8 cellular contexts compared by ENCODE assay signal in genomic region chr17:39863918-39864746, GRCh38. TPM values are rescaled to one million over a fixed set of nuclear protein-coding genes. Genes with fewer than 3 reads are reported as not detected.
DNase-seq lines count a peak whose midpoint lies in the region; ATAC-seq and TF ChIP-seq lines count a peak whose summit lies in the region.

Gene IKZF3, minus strand, starts transcription at chr17:39864312. Its CDS starts 186 bp downstream, at chr17:39864126.

- no TSS peak for BruUV-seq in Calu3 (replicated peaks; lab: Mats Ljungman, UMichigan)

- peaks cover 4% of the 10 kb centered on the region for H3K9me3 Mint-ChIP-seq in Calu3 (ENCODE audit: low read depth, unreplicated experiment)
- peaks cover 7% of the 10 kb centered on the region for H3K9me3 Mint-ChIP-seq in dendritic cell treated with granulocyte-macrophage colony-stimulating factor and Interleukin-4, amounts not matched to agents 40 ng/mL and 50 ng/mL, for 4 days

- H3K4me3 ChIP-seq in mononuclear cell (ENCODE audit: low read length) = peak within 1 kb of the TSS; percentile 75

- TF ChIP-seq CTCF in Calu3 (IDR thresholded peaks at IDR 0.05; ENCODE audit: unreplicated experiment) = no peak

- H3K27ac Mint-ChIP-seq in Calu3 (ENCODE audit: unreplicated experiment) = peak within 1 kb of the TSS; percentile 31
- H3K27ac Mint-ChIP-seq in dendritic cell treated with granulocyte-macrophage colony-stimulating factor and Interleukin-4, amounts not matched to agents 40 ng/mL and 50 ng/mL, for 4 days = peak within 1 kb of the TSS; percentile 50

- intact Hi-C loops in Calu3 (cut with micrococcal nuclease; ENCODE audit: unreplicated experiment) = loop anchor here (1.0 kb wide), 11 partner anchors 36 to 551 kb away; partner anchors contain the start of gene MIEN1
- intact Hi-C loops in dendritic cell treated with granulocyte-macrophage colony-stimulating factor and Interleukin-4, amounts not matched to agents 40 ng/mL and 50 ng/mL, for 4 days (cut with micrococcal nuclease) = no loop called here

- H3K9me3 ChIP-seq in mononuclear cell (ENCODE audit: low read depth, low read length) = no peaks in the 10 kb centered on the region

- DNase-seq in Calu3 (peak; percentile 100), NAMALWA (ENCODE audit: low spot score) (peak; percentile 76), superior temporal gyrus (ENCODE audit: extremely low spot score) (no peak)
- peak; percentile 71 to 74 for DNase-seq in activated CD4-positive, alpha-beta T cell treated with anti-CD3 and anti-CD28 coated beads for 24 hours (ENCODE audit: low read depth in 2 of 2)
- DNase-seq in stimulated activated CD8-positive, alpha-beta memory T cell treated with anti-CD3 and anti-CD28 coated beads, Interleukin-7, amount 100 ng/mL, for 4 hours (ENCODE audit: low read depth in 2 of 2) = peak; percentile 57 to 78

- H3K27me3 ChIP-seq in mononuclear cell (ENCODE audit: insufficient read depth, low read length) = peaks cover 53% of the 10 kb centered on the region

- H3K4me1 ChIP-seq in mononuclear cell (ENCODE audit: insufficient read depth, low read length) = peaks cover 50% of the 10 kb centered on the region

- H3K4me1 Mint-ChIP-seq in Calu3 (ENCODE audit: low read depth, unreplicated experiment) = peaks cover 38% of the 10 kb centered on the region
- H3K4me1 Mint-ChIP-seq in dendritic cell treated with granulocyte-macrophage colony-stimulating factor and Interleukin-4, amounts not matched to agents 40 ng/mL and 50 ng/mL, for 4 days (ENCODE audit: low read depth) = peaks cover 29% of the 10 kb centered on the region

- CTCF ChIA-PET in Calu3 (lab: Charles Lee) = interaction anchor here (0.6 to 9.4 kb wide), 66 partner anchors 9 to 652 kb away, joined by 3 to 692 read pairs (median 14); partner anchors contain the start of genes ERBB2, GRB7, GSDMB and LRRC3C

- H3K4me3 Mint-ChIP-seq in Calu3 (ENCODE audit: low read depth, unreplicated experiment) = peak within 1 kb of the TSS; percentile 67
- peak within 1 kb of the TSS; percentile 48 for H3K4me3 Mint-ChIP-seq in dendritic cell treated with granulocyte-macrophage colony-stimulating factor and Interleukin-4, amounts not matched to agents 40 ng/mL and 50 ng/mL, for 4 days

- H3K36me3 Mint-ChIP-seq in Calu3 (ENCODE audit: insufficient read depth, unreplicated experiment) = peaks cover 20% of the 10 kb centered on the region
- H3K36me3 Mint-ChIP-seq in dendritic cell treated with granulocyte-macrophage colony-stimulating factor and Interleukin-4, amounts not matched to agents 40 ng/mL and 50 ng/mL, for 4 days (ENCODE audit: low read depth) = no peaks in the 10 kb centered on the region

- peaks cover 53% of the 10 kb centered on the region for H3K27me3 Mint-ChIP-seq in Calu3 (ENCODE audit: unreplicated experiment)
- H3K27me3 Mint-ChIP-seq in dendritic cell treated with granulocyte-macrophage colony-stimulating factor and Interleukin-4, amounts not matched to agents 40 ng/mL and 50 ng/mL, for 4 days = peaks cover 62% of the 10 kb centered on the region

- ATAC-seq in GM21381 (IDR thresholded peaks at IDR 0.05; ENCODE audit: unreplicated experiment) = peak; percentile 37

RNA-seq across cellular contexts. Expression of gene IKZF3, which starts in this region (rescaled TPM):
- total RNA-seq in Calu3 (2022) (30.9 and 41.0 TPM in 2 replicates), mononuclear cell (47.5 TPM)
